27 cellular contexts compared by ENCODE assay signal in the genomic region with DNA sequence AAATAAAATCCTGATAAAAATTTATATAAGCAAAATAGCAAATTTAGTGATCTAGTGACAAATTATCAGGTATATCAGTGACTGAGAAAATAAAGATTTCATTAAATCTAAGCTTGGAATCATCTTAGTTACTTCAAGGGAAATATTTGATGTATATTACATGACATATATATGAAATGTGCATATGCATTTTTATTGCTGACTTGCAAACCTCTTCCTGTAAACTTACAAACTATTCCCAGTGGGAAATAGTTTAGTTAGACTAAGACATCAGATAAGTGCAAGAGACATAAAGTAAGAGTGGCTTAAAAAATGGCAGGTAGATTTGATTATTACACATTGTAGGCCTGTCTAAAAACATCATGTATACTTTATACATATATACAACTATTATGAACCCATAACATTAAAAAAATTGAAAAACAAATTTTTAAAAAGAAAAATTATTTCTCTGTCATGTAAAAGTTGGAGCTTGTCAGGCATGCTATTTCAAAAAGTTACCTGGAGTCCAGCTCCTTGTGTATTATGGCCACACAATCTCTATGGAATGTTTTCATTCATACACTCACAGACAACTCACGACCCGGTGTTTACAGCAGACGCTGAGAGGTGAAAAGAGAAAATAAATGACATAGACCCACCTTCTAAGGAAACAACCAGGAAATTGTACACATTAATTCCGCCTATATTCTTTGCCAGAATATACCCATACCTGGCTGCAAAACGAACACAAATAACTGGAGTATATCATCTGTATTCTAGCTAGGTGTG.
"Had no signal": no experiment of that assay in that cellular context is flagged by ENCODE, and none has a peak within 500 bp of the region (broad histone marks: within the 10 kb centered on the region; RNA-seq: fewer than 3 reads in every experiment).

No MANE protein-coding gene starts in this region.

- H3K36me3 ChIP-seq: esophagus squamous epithelium, left ventricle myocardium inferior, lower lobe of right lung, ovary, spleen, suprapubic skin, transverse colon, upper lobe of right lung, uterus had no signal

- H3K9me3 ChIP-seq: esophagus squamous epithelium, lower lobe of right lung, ovary, psoas muscle, suprapubic skin, transverse colon, upper lobe of right lung, uterus had no signal

- H3K4me3 ChIP-seq: coronary artery, esophagus squamous epithelium, left ventricle myocardium inferior, lower lobe of right lung, ovary, psoas muscle, skin epidermis, spleen, suprapubic skin, transverse colon, upper lobe of right lung, uterus had no signal

- DNase-seq: dermis blood vessel endothelial cell; effector memory CD4-positive, alpha-beta T cell; erythroblast; esophagus squamous epithelium; hypothalamus; immature natural killer cell; islet precursor cell; kidney glomerular epithelial cell; left colon; left ventricle myocardium inferior; lower lobe of right lung; natural killer cell; occipital lobe; ovary; posterior cingulate gyrus; psoas muscle; right cardiac atrium; spleen; stimulated activated CD4-positive, alpha-beta T cell treated with anti-CD3 and anti-CD28 coated beads, Interleukin-4, amount 100 ng/mL, for 4 hours; transverse colon; upper lobe of right lung; uterus had no signal

- H3K4me1 ChIP-seq: esophagus squamous epithelium, left ventricle myocardium inferior, lower lobe of right lung, psoas muscle, spleen, suprapubic skin, transverse colon, upper lobe of right lung, uterus had no signal

- H3K27ac ChIP-seq: coronary artery, esophagus squamous epithelium, left ventricle myocardium inferior, lower lobe of right lung, ovary, psoas muscle, skin epidermis, spleen, suprapubic skin, transverse colon, upper lobe of right lung, uterus had no signal

- H3K27me3 ChIP-seq: esophagus squamous epithelium, ovary, spleen, suprapubic skin, transverse colon, upper lobe of right lung, uterus had no signal

- ATAC-seq: left colon; lower lobe of right lung; natural killer cell; psoas muscle; right cardiac atrium; stimulated activated memory B cell treated with anti-CD40 and anti-IgM and Interleukin-4, amounts not matched to agents 10 μg/mL and 1 μg/mL and 100 μg/mL, for 72 hours; upper lobe of right lung had no signal

- FAIRE-seq: endothelial cell of umbilical vein had no signal
